8 cellular contexts compared by ENCODE assay signal in genomic region chr11:22624742-22625447, GRCh38. TPM values are rescaled to one million over a fixed set of nuclear protein-coding genes. Genes with fewer than 3 reads are reported as not detected.
DNase-seq lines count a peak whose midpoint lies in the region; ATAC-seq and TF ChIP-seq lines count a peak whose summit lies in the region.

No MANE protein-coding gene starts in this region.

- no peaks in the 10 kb centered on the region for H3K9me3 ChIP-seq in OCI-LY3 (ENCODE audit: insufficient read depth, low read length)

- H3K27ac ChIP-seq in OCI-LY3 (ENCODE audit: low read length), result peak overlapping the region; percentile 55

- H3K36me3 Mint-ChIP-seq in type B pancreatic cell, result peaks cover 18% of the 10 kb centered on the region

- TF ChIP-seq CTCF in OCI-LY3 (IDR thresholded peaks at IDR 0.05; ENCODE audit: low read depth, low read length) (peak; percentile 55), type B pancreatic cell (conservative IDR thresholded peaks at IDR 0.05) (peak; percentile 63)

- H3K79me2 ChIP-seq in OCI-LY3 (ENCODE audit: low read length), result peaks cover 20% of the 10 kb centered on the region

- peak overlapping the region; percentile 79 for H3K9ac ChIP-seq in OCI-LY3 (ENCODE audit: low read length)

- H4K20me1 ChIP-seq in OCI-LY3 (ENCODE audit: insufficient read depth, low read length), result no peaks in the 10 kb centered on the region

- no peaks in the 10 kb centered on the region for H3K27me3 Mint-ChIP-seq in type B pancreatic cell

- H3K27me3 ChIP-seq in OCI-LY3 (ENCODE audit: low read depth, low read length), result no peaks in the 10 kb centered on the region

- peaks cover 43% of the 10 kb centered on the region for H3K36me3 ChIP-seq in OCI-LY3 (replicated peaks; ENCODE audit: low read depth, low read length)

- H3K4me3 Mint-ChIP-seq in type B pancreatic cell, result peak overlapping the region; percentile 99

- H3K9me3 Mint-ChIP-seq in type B pancreatic cell, result peaks cover 4% of the 10 kb centered on the region

- H3K27ac Mint-ChIP-seq in type B pancreatic cell, result peak overlapping the region; percentile 99

- H3K4me1 ChIP-seq in OCI-LY3 (ENCODE audit: low read length), result peaks cover 14% of the 10 kb centered on the region

- peaks cover 10% of the 10 kb centered on the region for H3K4me1 Mint-ChIP-seq in type B pancreatic cell (ENCODE audit: unreplicated experiment)

- peak overlapping the region; percentile 91 for H3K4me3 ChIP-seq in OCI-LY3 (ENCODE audit: low read length)

- peak overlapping the region; percentile 88 for H3K4me2 ChIP-seq in OCI-LY3 (ENCODE audit: low read length)

- peak overlapping the region; percentile 97 for H2AFZ ChIP-seq in OCI-LY3 (ENCODE audit: low read depth, low read length)

- peak; percentile 61 for ATAC-seq in GM21528 (IDR thresholded peaks at IDR 0.05; ENCODE audit: low FRiP score, unreplicated experiment)

- DNase-seq in DMS79 treated with DMSO at 0.1 percent for 48 hours (lab: John Stamatoyannopoulos, UW) (peak; percentile 91), HuH-7.5 (ENCODE audit: low spot score) (peak; percentile 14), globus pallidus (ENCODE audit: low spot score) (peak; percentile 70), occipital lobe (lab: John Stamatoyannopoulos, UW) (peak; percentile 79), type B pancreatic cell (ENCODE audit: extremely low spot score, unreplicated experiment) (peak; percentile 74)
- peak; percentile 67 for DNase-seq in activated naive CD4-positive, alpha-beta T cell treated with Interleukin-2 at 50 U/mL for 16 hours

RNA-seq across cellular contexts. Expression of gene FANCF, which starts 0.7 kb away (rescaled TPM):
- total RNA-seq in occipital lobe (40.9 TPM), type B pancreatic cell (ENCODE audit: low replicate concordance) (22.5 and 23.2 TPM in 2 replicates)

RNA-seq across cellular contexts. Expression of gene GAS2, which starts 41.5 kb away (rescaled TPM):
- total RNA-seq in occipital lobe (13.4 TPM), type B pancreatic cell (ENCODE audit: low replicate concordance) (8.9 and 15.6 TPM in 2 replicates)

Comparison
In these comparisons a context has a peak if more than half of its experiments do, and no peak if none do; other contexts are left out.
1. Peak in every context shown above with its lines: DNase-seq, ATAC-seq, H3K4me3 ChIP-seq and H3K27ac ChIP-seq.
2. DNase-seq: peak in every context shown above with its lines; median percentile 91 in DMS79 treated with DMSO at 0.1 percent for 48 hours; 79 in occipital lobe; 74 in type B pancreatic cell; 70 in globus pallidus; 67 in activated naive CD4-positive, alpha-beta T cell treated with Interleukin-2 at 50 U/mL for 16 hours; 14 in HuH-7.5.